ENCODE assay signal across 23 cellular contexts in the genomic region with DNA sequence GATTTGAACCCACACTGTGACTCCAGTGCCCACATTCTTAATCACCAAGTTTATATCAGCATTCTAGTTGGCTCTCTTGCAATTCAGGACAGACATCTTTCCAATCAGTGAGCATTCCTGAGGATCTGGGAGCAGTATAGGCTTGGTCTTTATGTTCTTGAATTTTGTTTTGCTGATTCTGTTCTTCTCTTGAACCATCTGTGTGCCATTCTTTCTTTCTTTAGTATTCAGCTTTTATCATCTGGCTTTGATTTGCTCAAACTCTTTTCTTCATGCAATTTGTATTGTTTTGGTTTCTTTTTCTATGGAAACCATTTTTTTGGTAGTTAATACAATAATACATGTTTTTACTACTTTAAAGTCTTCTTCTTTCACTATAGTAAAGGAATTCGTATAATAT.
DNase-seq lines count a peak whose midpoint lies in the region; ATAC-seq, FAIRE-seq and TF ChIP-seq lines count a peak whose summit lies in the region.
"Had no signal": no experiment of that assay in that cellular context is flagged by ENCODE, and none has a peak within 500 bp of the region (broad histone marks: within the 10 kb centered on the region; RNA-seq: fewer than 3 reads in every experiment).

No MANE protein-coding gene starts in this region.

- H3K27me3 ChIP-seq in pancreas (no peaks in the 10 kb centered on the region), left lung (no peaks in the 10 kb centered on the region)

- WGBS in pancreas, 2 donors, result 48 to 72% methylated on average over 1 of the region's 1 CpG

- TF ChIP-seq CTCF in AG09319 (IDR thresholded peaks at IDR 0.05; ENCODE audit: low read depth, low read length) (no peak), HFF-Myc (IDR thresholded peaks at IDR 0.05; ENCODE audit: low read depth, low read length, missing control alignments) (no peak), pancreas (IDR thresholded peaks at IDR 0.05) (no peak), foreskin fibroblast (IDR thresholded peaks at IDR 0.05; ENCODE audit: low read depth, low read length) (no peak), left lung (IDR thresholded peaks at IDR 0.05) (no peak)

- H3K4me3 ChIP-seq in HFF-Myc (replicated peaks; ENCODE audit: low read depth, low read length) (no peak overlapping the region), pancreas (no peak overlapping the region), foreskin fibroblast (ENCODE audit: low read depth in 1 of 2, low read length in 2 of 2) (no peak overlapping the region), left lung (no peak overlapping the region)
- H3K4me3 ChIP-seq: GM12878, GM23338 had no signal

- H3K4me1 ChIP-seq in pancreas, result no peaks in the 10 kb centered on the region
- no peaks in the 10 kb centered on the region for H3K4me1 ChIP-seq in left lung

- H3K36me3 ChIP-seq in pancreas (no peaks in the 10 kb centered on the region), left lung (no peaks in the 10 kb centered on the region)

- H3K9me3 ChIP-seq in pancreas (no peaks in the 10 kb centered on the region), left lung (no peaks in the 10 kb centered on the region)

- ATAC-seq in pancreas (no peak), left lung (no peak)
- ATAC-seq: GM12878, GM23338, HCT116 had no signal

- H3K27ac ChIP-seq in pancreas, result no peak overlapping the region
- no peak overlapping the region for H3K27ac ChIP-seq in left lung
- H3K27ac ChIP-seq: 22Rv1 had no signal

- intact Hi-C loops in pancreas (cut with DNase I) (no loop called here), left lung (cut with DNase I) (no loop called here)

- DNase-seq in AG09319 (ENCODE audit: extremely low read depth, low read depth), result peak; percentile 5
- peak; percentile 29 for DNase-seq in HFF-Myc (ENCODE audit: extremely low read depth, low read depth)
- DNase-seq in fibroblast of peridontal ligament (ENCODE audit: extremely low read depth), result peak; percentile 81
- DNase-seq in pancreas, result no peak
- DNase-seq in hippocampal formation (lab: John Stamatoyannopoulos, UW), result no peak
- no peak for DNase-seq in foreskin fibroblast
- DNase-seq in left lung, result no peak
- DNase-seq: C1 segment of cervical spinal cord; Calu3; CD4-positive, alpha-beta memory T cell; COR-L47; DMS153; DND-41; H9; HFFc6 had no signal

- FAIRE-seq in endometrium (lab: Jason Lieb, UNC), result peak; percentile 83
- no peak for FAIRE-seq in pancreas (lab: Jason Lieb, UNC)
- FAIRE-seq: A204.1, G401.6, GM12878, GM19239 had no signal

Comparison
In these comparisons a context has a peak if more than half of its experiments do, and no peak if none do; other contexts are left out.
1. DNase-seq: peak in AG09319 (single experiment), HFF-Myc (single experiment) and fibroblast of peridontal ligament (single experiment); none in pancreas (0 of 6), hippocampal formation (0 of 2), foreskin fibroblast (0 of 2) and left lung (0 of 2).